ENCODE assay signal across 1 cellular context in the genomic region with DNA sequence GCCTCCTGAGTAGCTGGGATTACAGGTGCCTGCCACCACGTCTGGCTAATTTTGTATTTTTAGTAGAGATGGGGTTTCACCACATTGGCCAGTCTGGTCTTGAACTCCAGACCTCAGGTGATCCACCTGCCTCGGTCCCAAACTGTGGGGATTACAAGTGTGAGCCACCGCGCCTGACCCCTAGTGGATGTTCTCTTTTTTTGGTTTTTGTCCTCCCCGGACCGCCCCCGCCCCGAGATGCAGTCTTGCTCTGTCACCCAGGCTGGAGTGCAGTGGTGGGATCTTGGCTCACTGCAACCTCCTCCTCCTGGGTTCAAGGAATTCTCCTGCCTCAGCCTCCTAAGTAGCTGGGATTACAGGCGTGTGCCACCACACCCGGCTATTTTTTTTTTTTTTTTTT.
A peak's percentile ranks its signal among the peaks of the same experiment; 100 is the strongest.
TF ChIP-seq lines count a peak whose summit lies in the region.

No MANE protein-coding gene starts in this region.

TF ChIP-seq in GM12878, 131 proteins besides CTCF, POLR2A, EP300 and RAD21:
- TF ChIP-seq EGR1 (IDR thresholded peaks at IDR 0.05; ENCODE audit: borderline replicate concordance in 1 of 2, low read depth in 2 of 2, low read length in 2 of 2) (peak in 1 of 2 experiments; percentile 56; a peak in 1 of 3 replicates), YY1 (IDR thresholded peaks at IDR 0.05; ENCODE audit: low read depth, low read length) (0 out of 2 replicates have a peak, but pooled peaks have one; percentile 15), SMC3 (IDR thresholded peaks at IDR 0.05; ENCODE audit: borderline replicate concordance, low read length) (peak; percentile 38; the same call in 1 of the 2 replicates)
